In the genomic region with DNA sequence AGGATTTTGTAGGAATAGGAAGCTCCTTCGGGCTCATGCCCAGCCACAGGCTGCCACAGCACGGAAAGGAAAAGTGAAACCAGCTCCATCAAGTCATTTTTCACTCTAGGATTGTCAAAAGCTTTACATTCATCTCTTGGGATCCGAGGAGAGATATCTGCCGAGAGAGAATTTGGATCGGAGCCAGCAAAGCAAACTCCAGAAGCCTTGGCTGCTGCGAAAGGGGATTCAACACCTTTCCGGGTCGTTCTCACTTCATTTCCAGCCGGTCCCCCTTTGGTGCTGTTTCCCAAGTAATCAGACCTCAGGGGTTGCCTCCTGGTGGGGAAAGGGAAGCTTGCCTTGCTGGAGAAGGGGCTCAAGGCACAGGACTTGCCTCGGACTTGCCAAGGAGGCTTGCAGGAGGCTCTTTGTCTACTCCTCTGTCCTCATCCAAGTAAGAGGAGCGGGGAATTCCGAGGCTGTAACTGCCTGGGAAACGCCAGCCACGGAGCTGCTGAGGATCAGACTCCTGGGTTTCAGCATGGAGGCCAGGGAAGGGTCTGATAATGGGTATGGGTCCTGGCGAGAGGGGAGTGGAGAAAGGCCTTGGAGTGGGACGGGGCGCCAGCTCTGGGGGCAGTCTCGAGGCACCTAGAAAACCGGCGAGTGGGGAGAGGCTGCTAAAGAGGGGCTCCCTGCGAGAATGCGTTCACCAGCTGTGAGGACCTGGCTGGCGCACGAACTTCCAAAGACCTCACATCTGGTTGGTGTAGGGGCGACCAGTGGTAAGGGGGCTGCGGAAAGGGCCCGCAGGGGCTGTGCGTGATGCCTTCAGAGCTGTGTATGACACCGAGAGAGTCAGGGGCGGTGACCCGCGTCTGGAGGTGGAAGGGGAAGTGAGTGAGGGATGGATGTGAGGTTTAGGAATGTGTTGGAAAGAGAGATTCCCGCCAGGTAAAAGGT, we compare ENCODE assay signal across 8 cellular contexts. TPM values are rescaled to one million over a fixed set of nuclear protein-coding genes. Genes with fewer than 3 reads are reported as not detected.
DNase-seq lines count a peak whose midpoint lies in the region; ATAC-seq, FAIRE-seq and TF ChIP-seq lines count a peak whose summit lies in the region.

No MANE protein-coding gene starts in this region.

- TF ChIP-seq POLR2A in GM12892 (IDR thresholded peaks at IDR 0.05; ENCODE audit: low read depth, low read length) = no peak

- peak; percentile 69 for FAIRE-seq in GM12892 (lab: Jason Lieb, UNC)
- FAIRE-seq in bronchial epithelial cell (lab: Jason Lieb, UNC) = no peak

- H3K27ac ChIP-seq in RWPE1 (peak overlapping the region; percentile 32), smooth muscle cell (ENCODE audit: low read depth) (no peak overlapping the region)

- DNase-seq in ACHN = peak; percentile 54
- DNase-seq in GM12892 (ENCODE audit: insufficient read length) = no peak
- peak; percentile 44 for DNase-seq in RWPE1 (ENCODE audit: low spot score)
- DNase-seq in bronchial epithelial cell (ENCODE audit: low read depth) = peak; percentile 50
- peak; percentile 59 for DNase-seq in iris pigment epithelial cell (ENCODE audit: low read depth)
- peak; percentile 9 for DNase-seq in smooth muscle cell (lab: John Stamatoyannopoulos, UW; ENCODE audit: unreplicated experiment)

- H3K27me3 ChIP-seq in bronchial epithelial cell (ENCODE audit: control insufficient read depth, insufficient read depth, low read length) (peaks cover 7% of the 10 kb centered on the region), smooth muscle cell (ENCODE audit: low read depth) (peaks cover 63% of the 10 kb centered on the region)

- H3K4me3 ChIP-seq in bronchial epithelial cell (ENCODE audit: low read depth, low read length) = peak overlapping the region; percentile 50
- H3K4me3 ChIP-seq in smooth muscle cell = peak overlapping the region; percentile 52

- in situ Hi-C loops in ACHN (cut with HindIII; ENCODE audit: low pct_ligation_motif_present, low pct_unique_long_range_greater_than_20kb, low sequenced_read_pairs) = no loop called here

- peak overlapping the region; percentile 87 for H3K4me2 ChIP-seq in smooth muscle cell

- no peaks in the 10 kb centered on the region for H3F3A ChIP-seq in smooth muscle cell (ENCODE audit: low read depth)

- no peaks in the 10 kb centered on the region for H4K20me1 ChIP-seq in smooth muscle cell (ENCODE audit: low read depth)

- no peaks in the 10 kb centered on the region for H3K79me2 ChIP-seq in smooth muscle cell (ENCODE audit: low read depth)

- POLR2A ChIA-PET in RWPE1 (lab: Yijun Ruan, JAX; ENCODE audit: low non-redundant PET) = interaction anchor here (0.6 to 0.8 kb wide), 2 partner anchors 13 to 36 kb away, joined by 3 to 5 read pairs; no protein-coding TSS in a partner anchor

- peak overlapping the region; percentile 39 for H3K9ac ChIP-seq in smooth muscle cell (ENCODE audit: low read depth)

- peak overlapping the region; percentile 88 for H2AFZ ChIP-seq in smooth muscle cell (ENCODE audit: low read depth)

- no peaks in the 10 kb centered on the region for H3K4me1 ChIP-seq in smooth muscle cell (ENCODE audit: low read depth)

- CTCF ChIA-PET in RWPE1 (lab: Yijun Ruan, JAX) = interaction anchor here (0.6 kb wide), 3 partner anchors 22 to 666 kb away, joined by 3 to 8 read pairs (median 5); no protein-coding TSS in a partner anchor

- H3K9me3 ChIP-seq in smooth muscle cell (replicated peaks; ENCODE audit: low read depth) = no peaks in the 10 kb centered on the region

- no peaks in the 10 kb centered on the region for H3K36me3 ChIP-seq in bronchial epithelial cell (ENCODE audit: control insufficient read depth, insufficient read depth, low read length)
- H3K36me3 ChIP-seq in smooth muscle cell (ENCODE audit: low read depth) = no peaks in the 10 kb centered on the region

- ATAC-seq in HG02970 (IDR thresholded peaks at IDR 0.05; ENCODE audit: low FRiP score, unreplicated experiment) (no peak), HG03571 (IDR thresholded peaks at IDR 0.05; ENCODE audit: unreplicated experiment) (no peak)

- WGBS in smooth muscle cell (ENCODE audit: low lambda C conversion rate) = 13% methylated on average over 33 of the region's 33 CpGs

- TF ChIP-seq CTCF in RWPE1 (conservative IDR thresholded peaks at IDR 0.05; ENCODE audit: low read depth) (no peak), bronchial epithelial cell (IDR thresholded peaks at IDR 0.05; ENCODE audit: insufficient read depth, low read length, severe bottlenecking) (no peak), smooth muscle cell (IDR thresholded peaks at IDR 0.05; ENCODE audit: borderline replicate concordance, insufficient read depth, poor library complexity, severe bottlenecking) (no peak)

RNA-seq across cellular contexts. Expression of a gene that starts 0.7 kb away (rescaled TPM):
- 2.9 TPM for polyA plus RNA-seq in GM12892 (2012; ENCODE audit: missing spikeins)
- total RNA-seq in bronchial epithelial cell (0.13 TPM in 1 of 2 replicates, not detected in the other), smooth muscle cell (0.18 TPM in 1 of 2 replicates, not detected in the other)
- 0.83 and 1.2 TPM in 2 replicates for polyA plus RNA-seq in smooth muscle cell

RNA-seq across cellular contexts. Expression of a gene that starts 50.1 kb away (rescaled TPM):
- 0.06 TPM for polyA plus RNA-seq in GM12892 (2012; ENCODE audit: missing spikeins)
- total RNA-seq in bronchial epithelial cell = not detected in 2 replicates
- total RNA-seq in smooth muscle cell = not detected in 2 replicates
- polyA plus RNA-seq in smooth muscle cell = not detected in 2 replicates

RNA-seq across cellular contexts. Expression of a gene that starts 55.9 kb away (rescaled TPM):
- 0.98 TPM for polyA plus RNA-seq in GM12892 (2012; ENCODE audit: missing spikeins)
- total RNA-seq in bronchial epithelial cell (not detected in 2 replicates), smooth muscle cell (not detected in 2 replicates)
- polyA plus RNA-seq in smooth muscle cell = not detected in 2 replicates

RNA-seq across cellular contexts. Expression of a gene that starts 56.0 kb away (rescaled TPM):
- 50.1 TPM for polyA plus RNA-seq in GM12892 (2012; ENCODE audit: missing spikeins)
- 26.6 and 31.1 TPM in 2 replicates for total RNA-seq in bronchial epithelial cell
- total RNA-seq in smooth muscle cell = 54.9 and 61.3 TPM in 2 replicates
- 29.6 and 31.3 TPM in 2 replicates for polyA plus RNA-seq in smooth muscle cell
